ENCODE assay signal across 19 cellular contexts in the genomic region with DNA sequence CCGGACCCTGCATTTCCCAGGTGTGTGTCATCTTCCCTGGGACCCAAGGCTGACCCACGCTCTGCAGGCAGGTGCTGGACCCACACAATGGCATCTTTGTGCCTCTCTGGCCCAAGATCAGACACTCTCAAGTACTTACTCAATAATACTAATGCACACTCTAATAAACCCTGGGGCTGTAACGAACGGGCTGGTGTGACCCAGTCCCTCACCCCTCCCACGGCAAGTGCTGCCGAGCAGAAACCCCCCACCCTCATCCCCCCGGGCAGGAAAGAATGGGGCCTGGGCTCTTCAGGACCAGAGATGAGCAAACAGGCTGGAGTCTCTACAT. TPM values are rescaled to one million over a fixed set of nuclear protein-coding genes. Genes with fewer than 3 reads are reported as not detected.
DNase-seq lines count a peak whose midpoint lies in the region; ATAC-seq and TF ChIP-seq lines count a peak whose summit lies in the region.
"Had no signal": no experiment of that assay in that cellular context is flagged by ENCODE, and none has a peak within 500 bp of the region (broad histone marks: within the 10 kb centered on the region; RNA-seq: fewer than 3 reads in every experiment).

No MANE protein-coding gene starts in this region.

- H3K4me2 ChIP-seq in H9 (ENCODE audit: insufficient read depth, insufficient read length, low read length) = no peak overlapping the region
- H3K4me2 ChIP-seq: KMS-11 had no signal

- no peaks in the 10 kb centered on the region for H3K79me1 ChIP-seq in H9 (ENCODE audit: insufficient read depth, low read depth, low read length, poor library complexity, severe bottlenecking)

- no peak overlapping the region for H3K18ac ChIP-seq in H9 (ENCODE audit: insufficient read length, low read depth, low read length)

- H3K4me1 ChIP-seq in H9 (ENCODE audit: insufficient read depth, low read length) = no peaks in the 10 kb centered on the region
- no peaks in the 10 kb centered on the region for H3K4me1 ChIP-seq in upper lobe of right lung

- H3K9me3 Mint-ChIP-seq in activated CD8-positive, alpha-beta memory T cell treated with anti-CD3 and anti-CD28 coated beads, Interleukin-2, amount 10 ng/mL, durations not matched to agents 7 days and 5 days (ENCODE audit: low read depth) = no peaks in the 10 kb centered on the region
- H3K9me3 Mint-ChIP-seq in H9 = peaks cover 8 to 9% of the 10 kb centered on the region in 2 experiments; a peak in 4 of 5 replicates

- H3K79me2 ChIP-seq in H9 (ENCODE audit: insufficient read depth, low read length) = no peaks in the 10 kb centered on the region

- no peak overlapping the region for H2AFZ ChIP-seq in H9 (ENCODE audit: low read length)

- H3K27me3 Mint-ChIP-seq in activated CD8-positive, alpha-beta memory T cell treated with anti-CD3 and anti-CD28 coated beads, Interleukin-2, amount 10 ng/mL, durations not matched to agents 7 days and 5 days = peaks cover 30% of the 10 kb centered on the region
- H3K27me3 Mint-ChIP-seq in H9 (ENCODE audit: low read depth) = peaks cover 93% of the 10 kb centered on the region

- no peak overlapping the region for H3K56ac ChIP-seq in H9 (ENCODE audit: insufficient read length, low read depth, low read length)

- H3K27me3 ChIP-seq in H9 (ENCODE audit: insufficient read depth, low read length) = peaks cover 8% of the 10 kb centered on the region; the same call in 1 of the 2 replicates
- peaks cover 7% of the 10 kb centered on the region for H3K27me3 ChIP-seq in upper lobe of right lung

- H3K23me2 ChIP-seq in H9 (ENCODE audit: insufficient read length, low read depth, low read length, poor library complexity, severe bottlenecking) = no peaks in the 10 kb centered on the region

- intact Hi-C loops in upper lobe of right lung (cut with DNase I) = no loop called here

- no peak overlapping the region for H2BK20ac ChIP-seq in H9 (ENCODE audit: low read depth, low read length, poor library complexity, severe bottlenecking)

- ATAC-seq in activated CD8-positive, alpha-beta memory T cell treated with anti-CD3 and anti-CD28 coated beads, Interleukin-2, amount 10 ng/mL, durations not matched to agents 7 days and 5 days = no peak
- ATAC-seq in upper lobe of right lung (no peak), esophagus mucosa (no peak), GM19023 (IDR thresholded peaks at IDR 0.05; ENCODE audit: unreplicated experiment) (no peak)

- peak overlapping the region; percentile 83 for H4K5ac ChIP-seq in H9 (ENCODE audit: insufficient read length, low read depth, low read length)

- H3K4me1 Mint-ChIP-seq in activated CD8-positive, alpha-beta memory T cell treated with anti-CD3 and anti-CD28 coated beads, Interleukin-2, amount 10 ng/mL, durations not matched to agents 7 days and 5 days = no peaks in the 10 kb centered on the region
- no peaks in the 10 kb centered on the region for H3K4me1 Mint-ChIP-seq in H9
- H3K4me1 Mint-ChIP-seq: CD4-positive, alpha-beta memory T cell had no signal

- H3K36me3 Mint-ChIP-seq in activated CD8-positive, alpha-beta memory T cell treated with anti-CD3 and anti-CD28 coated beads, Interleukin-2, amount 10 ng/mL, durations not matched to agents 7 days and 5 days = no peaks in the 10 kb centered on the region
- no peaks in the 10 kb centered on the region for H3K36me3 Mint-ChIP-seq in H9 (ENCODE audit: insufficient read depth in 1 of 3, low read depth in 3 of 3)
- H3K36me3 Mint-ChIP-seq: CD4-positive, alpha-beta memory T cell had no signal

- no peak overlapping the region for H2BK15ac ChIP-seq in H9 (ENCODE audit: low read depth, low read length)

- no peak overlapping the region for H2BK12ac ChIP-seq in H9 (ENCODE audit: insufficient read length, low read depth, low read length)

- peak overlapping the region; percentile 24; the same call in 1 of the 2 replicates for H3K14ac ChIP-seq in H9 (ENCODE audit: insufficient read depth, low read length)

- H4K91ac ChIP-seq in H9 (ENCODE audit: insufficient read length, low read depth, low read length) = no peak overlapping the region

- no peak overlapping the region for H3K27ac ChIP-seq in H9 (ENCODE audit: insufficient read length, low read depth, low read length)
- H3K27ac ChIP-seq in upper lobe of right lung = no peak overlapping the region
- H3K27ac ChIP-seq: KMS-11 had no signal

- no peak overlapping the region for H2BK120ac ChIP-seq in H9 (ENCODE audit: low read depth, low read length, poor library complexity, severe bottlenecking)

- H3K9me3 ChIP-seq in H9 (ENCODE audit: control insufficient read depth, low read depth, low read length) (no peaks in the 10 kb centered on the region), upper lobe of right lung (no peaks in the 10 kb centered on the region)

- no peak overlapping the region for H3T11ph ChIP-seq in H9 (ENCODE audit: low read length)

- no CpG with 5 or more reads among the region's 7 CpGs for WGBS in H9 (ENCODE audit: extremely low coverage, insufficient read length, low lambda C conversion rate)

- no peak overlapping the region for H2BK5ac ChIP-seq in H9 (ENCODE audit: insufficient read length, low read length)

- H3K4me3 Mint-ChIP-seq in activated CD8-positive, alpha-beta memory T cell treated with anti-CD3 and anti-CD28 coated beads, Interleukin-2, amount 10 ng/mL, durations not matched to agents 7 days and 5 days = no peak overlapping the region
- H3K4me3 Mint-ChIP-seq in H9 = no peak overlapping the region
- H3K4me3 Mint-ChIP-seq: CD4-positive, alpha-beta memory T cell had no signal

- H4K20me1 ChIP-seq in H9 (ENCODE audit: control insufficient read depth, insufficient read depth, insufficient read length) = no peaks in the 10 kb centered on the region

- no peak overlapping the region for H3K27ac Mint-ChIP-seq in activated CD8-positive, alpha-beta memory T cell treated with anti-CD3 and anti-CD28 coated beads, Interleukin-2, amount 10 ng/mL, durations not matched to agents 7 days and 5 days
- no peak overlapping the region for H3K27ac Mint-ChIP-seq in H9
- H3K27ac Mint-ChIP-seq: CD4-positive, alpha-beta memory T cell had no signal

- no peak overlapping the region for H3K4me3 ChIP-seq in upper lobe of right lung

- no peak overlapping the region for H3K9ac ChIP-seq in H9 (ENCODE audit: extremely low read depth, insufficient read length, low read length)
- H3K9ac ChIP-seq: KMS-11 had no signal

- CTCF ChIA-PET in activated CD8-positive, alpha-beta memory T cell treated with anti-CD3 and anti-CD28 coated beads, Interleukin-2, amount 10 ng/mL, durations not matched to agents 7 days and 5 days (lab: Charles Lee) = no interaction called here

- no peak overlapping the region for H4K8ac ChIP-seq in H9 (replicated peaks; ENCODE audit: insufficient read length, low read depth, low read length)

- no peak overlapping the region for H3K23ac ChIP-seq in H9 (ENCODE audit: insufficient read length, low read depth, low read length)

- H3K4ac ChIP-seq in H9 (ENCODE audit: low read depth, low read length) = no peak overlapping the region

- H2AK5ac ChIP-seq in H9 (ENCODE audit: insufficient read length, low read length) = no peak overlapping the region

- peak; percentile 11 for DNase-seq in activated CD8-positive, alpha-beta memory T cell treated with anti-CD3 and anti-CD28 coated beads for 24 hours
- DNase-seq in activated CD8-positive, alpha-beta memory T cell treated with anti-CD3 and anti-CD28 coated beads, Interleukin-2, amount 10 ng/mL, durations not matched to agents 7 days and 5 days = no peak
- DNase-seq in H9 (no peak), SW480 (ENCODE audit: low spot score) (peak; percentile 70), upper lobe of right lung (peak; percentile 34), NCI-H2227 (lab: John Stamatoyannopoulos, UW; ENCODE audit: unreplicated experiment) (no peak)
- DNase-seq: CD4-positive, alpha-beta memory T cell; DND-41; NCI-H1048; NCI-H1694 treated with DMSO at 0.1 percent for 48 hours; NCI-H2107; NCI-H446; NCI-H82 had no signal

- TF ChIP-seq CTCF in H9 (conservative IDR thresholded peaks at IDR 0.05) (no peak), upper lobe of right lung (IDR thresholded peaks at IDR 0.05) (no peak)

- H3K36me3 ChIP-seq in upper lobe of right lung = no peaks in the 10 kb centered on the region

RNA-seq across cellular contexts. Expression of gene OBP2B, which starts 1.1 kb away (rescaled TPM):
- total RNA-seq in activated CD8-positive, alpha-beta memory T cell treated with anti-CD3 and anti-CD28 coated beads, Interleukin-2, amount 10 ng/mL, durations not matched to agents 7 days and 5 days = not detected
- not detected in 2 replicates for total RNA-seq in H9 (2021)
- not detected for total RNA-seq in upper lobe of right lung
- not detected for total RNA-seq in esophagus mucosa
- total RNA-seq: A172; CD4-positive, alpha-beta memory T cell; M059J; SK-MEL-5 had no signal

RNA-seq across cellular contexts. Expression of gene GBGT1, which starts 46.5 kb away (rescaled TPM):
- 1 to 10 TPM; 3.9 to 5.7 TPM for total RNA-seq in activated CD8-positive, alpha-beta memory T cell treated with anti-CD3 and anti-CD28 coated beads, Interleukin-2, amount 10 ng/mL, durations not matched to agents 7 days and 5 days
- 9.3 TPM in 2 replicates for total RNA-seq in H9 (2021)
- total RNA-seq in upper lobe of right lung = 27.4 TPM
- total RNA-seq in esophagus mucosa = 2.0 TPM
- total RNA-seq: SK-MEL-5 had no signal

Comparison
In these comparisons a context has a peak if more than half of its experiments do, and no peak if none do; other contexts are left out.
1. DNase-seq: peak in activated CD8-positive, alpha-beta memory T cell treated with anti-CD3 and anti-CD28 coated beads for 24 hours (single experiment), SW480 (single experiment) and upper lobe of right lung (single experiment); none in activated CD8-positive, alpha-beta memory T cell treated with anti-CD3 and anti-CD28 coated beads, Interleukin-2, amount 10 ng/mL, durations not matched to agents 7 days and 5 days (single experiment), H9 (single experiment) and NCI-H2227 (single experiment).